In the genomic region with DNA sequence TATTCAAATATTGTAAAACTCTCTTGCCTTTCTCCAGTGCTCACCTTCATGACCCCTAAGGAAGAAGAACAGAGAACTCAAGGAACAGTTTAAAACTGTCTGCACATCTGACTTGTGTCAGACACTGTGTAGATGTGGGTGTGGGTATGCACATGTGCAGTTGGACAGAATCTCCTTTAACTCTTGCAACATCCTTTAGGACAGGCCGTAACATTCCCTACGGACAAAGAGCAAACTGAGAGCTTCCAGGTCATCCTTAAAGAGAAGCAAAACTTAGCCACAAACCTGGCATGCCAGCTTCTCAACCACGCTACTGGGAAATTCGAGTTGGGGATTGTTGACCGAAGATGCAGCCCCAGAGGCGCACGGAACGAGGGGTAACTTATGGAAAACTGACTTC, we compare ENCODE assay signal across 15 cellular contexts. TPM values are rescaled to one million over a fixed set of nuclear protein-coding genes. Genes with fewer than 3 reads are reported as not detected.
DNase-seq lines count a peak whose midpoint lies in the region; ATAC-seq and TF ChIP-seq lines count a peak whose summit lies in the region.
"Had no signal": no experiment of that assay in that cellular context is flagged by ENCODE, and none has a peak within 500 bp of the region (broad histone marks: within the 10 kb centered on the region; RNA-seq: fewer than 3 reads in every experiment).

No MANE protein-coding gene starts in this region.

- no peak for ATAC-seq in Right ventricle myocardium superior (ENCODE audit: poor library complexity)
- no peak for ATAC-seq in HG02870 (IDR thresholded peaks at IDR 0.05; ENCODE audit: unreplicated experiment)
- ATAC-seq: K562 had no signal

- no peak for TF ChIP-seq RAD21 in liver (IDR thresholded peaks at IDR 0.05)

- H3K4me1 Mint-ChIP-seq in activated T-helper 2 cell treated with anti-CD3 and anti-CD28 coated beads, Interferon-gamma antibody, Interleukin-2, Interleukin-4, amounts not matched to agents 10 μg/mL and 5 μg/mL and 100 μg/mL, durations not matched to agents 14 hours and 24 hours and 36 hours (ENCODE audit: low read depth), result peaks cover 11% of the 10 kb centered on the region

- TF ChIP-seq CTCF in fibroblast of mammary gland (conservative IDR thresholded peaks at IDR 0.05; ENCODE audit: control insufficient read depth, insufficient read depth, low read depth, low read length) (no peak), liver (IDR thresholded peaks at IDR 0.05; ENCODE audit: low read depth, low read length, missing input control) (no peak)

- H3K27ac ChIP-seq in liver (ENCODE audit: low read depth in 1 of 2, low read length in 2 of 2), result no peak overlapping the region
- H3K27ac ChIP-seq: C4-2B had no signal

- H3K27me3 Mint-ChIP-seq in activated T-helper 2 cell treated with anti-CD3 and anti-CD28 coated beads, Interferon-gamma antibody, Interleukin-2, Interleukin-4, amounts not matched to agents 10 μg/mL and 5 μg/mL and 100 μg/mL, durations not matched to agents 14 hours and 24 hours and 36 hours (ENCODE audit: low read depth), result peaks cover 13% of the 10 kb centered on the region
- H3K27me3 Mint-ChIP-seq: CD4-positive, alpha-beta T cell had no signal

- 80% methylated on average over 8 of the region's 8 CpGs for WGBS in liver

- intact Hi-C loops in activated T-helper 2 cell treated with anti-CD3 and anti-CD28 coated beads, Interferon-gamma antibody, Interleukin-2, Interleukin-4, amounts not matched to agents 10 μg/mL and 5 μg/mL and 100 μg/mL, durations not matched to agents 14 hours and 24 hours and 36 hours (cut with micrococcal nuclease), result no loop called here
- intact Hi-C loops in Right ventricle myocardium superior (cut with DNase I), result no loop called here

- no peaks in the 10 kb centered on the region for H3K27me3 ChIP-seq in liver (ENCODE audit: control insufficient read depth in 4 of 4, insufficient read depth in 4 of 4, low read length in 3 of 4)

- no peaks in the 10 kb centered on the region for H3K9me3 Mint-ChIP-seq in activated T-helper 2 cell treated with anti-CD3 and anti-CD28 coated beads, Interferon-gamma antibody, Interleukin-2, Interleukin-4, amounts not matched to agents 10 μg/mL and 5 μg/mL and 100 μg/mL, durations not matched to agents 14 hours and 24 hours and 36 hours
- H3K9me3 Mint-ChIP-seq: CD4-positive, alpha-beta T cell had no signal

- no peak overlapping the region for H3K4me3 Mint-ChIP-seq in activated T-helper 2 cell treated with anti-CD3 and anti-CD28 coated beads, Interferon-gamma antibody, Interleukin-2, Interleukin-4, amounts not matched to agents 10 μg/mL and 5 μg/mL and 100 μg/mL, durations not matched to agents 14 hours and 24 hours and 36 hours (ENCODE audit: low read depth)
- H3K4me3 Mint-ChIP-seq: CD4-positive, alpha-beta T cell; H9 had no signal

- H3K9me3 ChIP-seq in liver (ENCODE audit: control insufficient read depth in 4 of 4, low read length in 3 of 4), result no peaks in the 10 kb centered on the region
- H3K9me3 ChIP-seq: Caco-2 had no signal

- DNase-seq in activated T-helper 2 cell treated with anti-CD3 and anti-CD28 coated beads, Interferon-gamma antibody, Interleukin-2, Interleukin-4, amounts not matched to agents 10 μg/mL and 5 μg/mL and 100 μg/mL, durations not matched to agents 14 hours and 24 hours and 36 hours (ENCODE audit: low spot score), result peak; percentile 1
- peak; percentile 55 for DNase-seq in fibroblast of mammary gland (ENCODE audit: low read depth)
- DNase-seq in Right ventricle myocardium superior, result no peak
- DNase-seq in 8988T, result no peak
- DNase-seq: AML-193; Caco-2; CD4-positive, alpha-beta T cell; DMS79; GF-D8; H9; IMR-90 had no signal

- H3K4me1 ChIP-seq in liver (ENCODE audit: control insufficient read depth in 4 of 4, insufficient read depth in 4 of 4, low read length in 3 of 4), result peaks cover 0 to 7% (median 2%) of the 10 kb centered on the region in 4 donors
- H3K4me1 ChIP-seq: Caco-2 had no signal

- H3K27ac Mint-ChIP-seq in activated T-helper 2 cell treated with anti-CD3 and anti-CD28 coated beads, Interferon-gamma antibody, Interleukin-2, Interleukin-4, amounts not matched to agents 10 μg/mL and 5 μg/mL and 100 μg/mL, durations not matched to agents 14 hours and 24 hours and 36 hours, result no peak overlapping the region
- H3K27ac Mint-ChIP-seq: CD4-positive, alpha-beta T cell had no signal

- no peaks in the 10 kb centered on the region for H3K36me3 ChIP-seq in liver (ENCODE audit: control insufficient read depth in 4 of 4, insufficient read depth in 3 of 4, low read depth in 1 of 4, low read length in 3 of 4)

- H3K4me3 ChIP-seq in fibroblast of mammary gland (ENCODE audit: control insufficient read depth, low read depth, low read length), result no peak overlapping the region
- H3K4me3 ChIP-seq in liver (ENCODE audit: low read depth in 1 of 3, low read length in 3 of 3), result no peak overlapping the region
- H3K4me3 ChIP-seq: K562 had no signal

- H3K36me3 Mint-ChIP-seq in activated T-helper 2 cell treated with anti-CD3 and anti-CD28 coated beads, Interferon-gamma antibody, Interleukin-2, Interleukin-4, amounts not matched to agents 10 μg/mL and 5 μg/mL and 100 μg/mL, durations not matched to agents 14 hours and 24 hours and 36 hours (ENCODE audit: low read depth), result no peaks in the 10 kb centered on the region

- no peak overlapping the region for H3K9ac ChIP-seq in liver (ENCODE audit: low read depth in 1 of 2, low read length in 2 of 2)

TF ChIP-seq in liver, 16 proteins besides CTCF, POLR2A, EP300 and RAD21:
- TF ChIP-seq, protein P1, sequence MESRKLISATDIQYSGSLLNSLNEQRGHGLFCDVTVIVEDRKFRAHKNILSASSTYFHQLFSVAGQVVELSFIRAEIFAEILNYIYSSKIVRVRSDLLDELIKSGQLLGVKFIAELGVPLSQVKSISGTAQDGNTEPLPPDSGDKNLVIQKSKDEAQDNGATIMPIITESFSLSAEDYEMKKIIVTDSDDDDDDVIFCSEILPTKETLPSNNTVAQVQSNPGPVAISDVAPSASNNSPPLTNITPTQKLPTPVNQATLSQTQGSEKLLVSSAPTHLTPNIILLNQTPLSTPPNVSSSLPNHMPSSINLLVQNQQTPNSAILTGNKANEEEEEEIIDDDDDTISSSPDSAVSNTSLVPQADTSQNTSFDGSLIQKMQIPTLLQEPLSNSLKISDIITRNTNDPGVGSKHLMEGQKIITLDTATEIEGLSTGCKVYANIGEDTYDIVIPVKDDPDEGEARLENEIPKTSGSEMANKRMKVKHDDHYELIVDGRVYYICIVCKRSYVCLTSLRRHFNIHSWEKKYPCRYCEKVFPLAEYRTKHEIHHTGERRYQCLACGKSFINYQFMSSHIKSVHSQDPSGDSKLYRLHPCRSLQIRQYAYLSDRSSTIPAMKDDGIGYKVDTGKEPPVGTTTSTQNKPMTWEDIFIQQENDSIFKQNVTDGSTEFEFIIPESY (IDR thresholded peaks at IDR 0.05), result no peak
- TF ChIP-seq RXRA (IDR thresholded peaks at IDR 0.05) (peak in 1 of 2 donors; percentile 14), HNF4A (conservative IDR thresholded peaks at IDR 0.05) (peak; percentile 11 to 47), GABPA (IDR thresholded peaks at IDR 0.05 in 1 of 2, conservative IDR thresholded peaks at IDR 0.05 in 1 of 2) (no peak), NR2F2 (IDR thresholded peaks at IDR 0.05) (no peak), FOXA2 (IDR thresholded peaks at IDR 0.05) (no peak), EGR1 (IDR thresholded peaks at IDR 0.05; ENCODE audit: low read depth in 2 of 2) (no peak), FOXA1 (IDR thresholded peaks at IDR 0.05) (no peak), SP1 (IDR thresholded peaks at IDR 0.05) (peak; percentile 29), HNF4G (IDR thresholded peaks at IDR 0.05) (no peak), YY1 (IDR thresholded peaks at IDR 0.05) (no peak), JUND (IDR thresholded peaks at IDR 0.05) (no peak), TAF1 (conservative IDR thresholded peaks at IDR 0.05) (no peak)
- TF ChIP-seq, protein P2, sequence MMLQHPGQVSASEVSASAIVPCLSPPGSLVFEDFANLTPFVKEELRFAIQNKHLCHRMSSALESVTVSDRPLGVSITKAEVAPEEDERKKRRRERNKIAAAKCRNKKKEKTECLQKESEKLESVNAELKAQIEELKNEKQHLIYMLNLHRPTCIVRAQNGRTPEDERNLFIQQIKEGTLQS (IDR thresholded peaks at IDR 0.05), result no peak
- TF ChIP-seq, protein P3, sequence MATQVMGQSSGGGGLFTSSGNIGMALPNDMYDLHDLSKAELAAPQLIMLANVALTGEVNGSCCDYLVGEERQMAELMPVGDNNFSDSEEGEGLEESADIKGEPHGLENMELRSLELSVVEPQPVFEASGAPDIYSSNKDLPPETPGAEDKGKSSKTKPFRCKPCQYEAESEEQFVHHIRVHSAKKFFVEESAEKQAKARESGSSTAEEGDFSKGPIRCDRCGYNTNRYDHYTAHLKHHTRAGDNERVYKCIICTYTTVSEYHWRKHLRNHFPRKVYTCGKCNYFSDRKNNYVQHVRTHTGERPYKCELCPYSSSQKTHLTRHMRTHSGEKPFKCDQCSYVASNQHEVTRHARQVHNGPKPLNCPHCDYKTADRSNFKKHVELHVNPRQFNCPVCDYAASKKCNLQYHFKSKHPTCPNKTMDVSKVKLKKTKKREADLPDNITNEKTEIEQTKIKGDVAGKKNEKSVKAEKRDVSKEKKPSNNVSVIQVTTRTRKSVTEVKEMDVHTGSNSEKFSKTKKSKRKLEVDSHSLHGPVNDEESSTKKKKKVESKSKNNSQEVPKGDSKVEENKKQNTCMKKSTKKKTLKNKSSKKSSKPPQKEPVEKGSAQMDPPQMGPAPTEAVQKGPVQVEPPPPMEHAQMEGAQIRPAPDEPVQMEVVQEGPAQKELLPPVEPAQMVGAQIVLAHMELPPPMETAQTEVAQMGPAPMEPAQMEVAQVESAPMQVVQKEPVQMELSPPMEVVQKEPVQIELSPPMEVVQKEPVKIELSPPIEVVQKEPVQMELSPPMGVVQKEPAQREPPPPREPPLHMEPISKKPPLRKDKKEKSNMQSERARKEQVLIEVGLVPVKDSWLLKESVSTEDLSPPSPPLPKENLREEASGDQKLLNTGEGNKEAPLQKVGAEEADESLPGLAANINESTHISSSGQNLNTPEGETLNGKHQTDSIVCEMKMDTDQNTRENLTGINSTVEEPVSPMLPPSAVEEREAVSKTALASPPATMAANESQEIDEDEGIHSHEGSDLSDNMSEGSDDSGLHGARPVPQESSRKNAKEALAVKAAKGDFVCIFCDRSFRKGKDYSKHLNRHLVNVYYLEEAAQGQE (IDR thresholded peaks at IDR 0.05), result no peak
- TF ChIP-seq, protein P4, sequence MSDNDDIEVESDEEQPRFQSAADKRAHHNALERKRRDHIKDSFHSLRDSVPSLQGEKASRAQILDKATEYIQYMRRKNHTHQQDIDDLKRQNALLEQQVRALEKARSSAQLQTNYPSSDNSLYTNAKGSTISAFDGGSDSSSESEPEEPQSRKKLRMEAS (IDR thresholded peaks at IDR 0.05), result no peak

RNA-seq across cellular contexts. Expression of a gene that starts 4.1 kb away (rescaled TPM):
- total RNA-seq in activated T-helper 2 cell treated with anti-CD3 and anti-CD28 coated beads, Interferon-gamma antibody, Interleukin-2, Interleukin-4, amounts not matched to agents 10 μg/mL and 5 μg/mL and 100 μg/mL, durations not matched to agents 14 hours and 24 hours and 36 hours, result 23.4 and 24.3 TPM in 2 replicates
- total RNA-seq in liver, result 10 to 100 TPM; 16.1 to 17.8 TPM
- polyA plus RNA-seq in liver, result 1 to 10 TPM; 4.4 to 4.7 TPM
- 15.7 TPM for total RNA-seq in Right ventricle myocardium superior

Comparison
In these comparisons a context has a peak if more than half of its experiments do, and no peak if none do; other contexts are left out.
1. DNase-seq: peak in activated T-helper 2 cell treated with anti-CD3 and anti-CD28 coated beads, Interferon-gamma antibody, Interleukin-2, Interleukin-4, amounts not matched to agents 10 μg/mL and 5 μg/mL and 100 μg/mL, durations not matched to agents 14 hours and 24 hours and 36 hours (single experiment) and fibroblast of mammary gland (single experiment); none in Right ventricle myocardium superior (single experiment) and 8988T (single experiment).